8 cellular contexts compared by ENCODE assay signal in genomic region chr20:63741676-63742380, GRCh38. TPM values are rescaled to one million over a fixed set of nuclear protein-coding genes. Genes with fewer than 3 reads are reported as not detected.
DNase-seq lines count a peak whose midpoint lies in the region; ATAC-seq and TF ChIP-seq lines count a peak whose summit lies in the region.
"Had no signal": no experiment of that assay in that cellular context is flagged by ENCODE, and none has a peak within 500 bp of the region (broad histone marks: within the 10 kb centered on the region; RNA-seq: fewer than 3 reads in every experiment).

No MANE protein-coding gene starts in this region.

- peak overlapping the region in 8 of 11 experiments; percentile 75 to 90 (median 82); a peak in 14 of 22 replicates for H3K9ac ChIP-seq in BLaER1 treated with 17β-estradiol and CSF1 and Interleukin-3, amounts not matched to agents 10 nM and 100 nM
- H3K9ac ChIP-seq in adipocyte (ENCODE audit: low read length): peak overlapping the region; percentile 91

- peaks cover 2% of the 10 kb centered on the region for H3K36me3 Mint-ChIP-seq in mesothelial cell of epicardium
- H3K36me3 Mint-ChIP-seq: IgD-negative memory B cell had no signal

- H3K27ac Mint-ChIP-seq in mesothelial cell of epicardium: peak overlapping the region; percentile 21

- TF ChIP-seq CTCF in mesothelial cell of epicardium (IDR thresholded peaks at IDR 0.05; ENCODE audit: unreplicated experiment): no peak

- H3K27ac ChIP-seq in BLaER1 treated with 17β-estradiol and CSF1 and Interleukin-3, amounts not matched to agents 10 nM and 100 nM: peak overlapping the region in 8 of 11 experiments; percentile 73 to 85 (median 80); a peak in 15 of 22 replicates

- no peaks in the 10 kb centered on the region for H3K9me3 ChIP-seq in BLaER1 treated with 17β-estradiol and CSF1 and Interleukin-3, amounts not matched to agents 10 nM and 100 nM (replicated peaks in 1 of 11)
- H3K9me3 ChIP-seq in adipocyte (ENCODE audit: control insufficient read depth, low read length): no peaks in the 10 kb centered on the region

- peaks cover 32 to 58% (median 47%) of the 10 kb centered on the region in 10 experiments for H3K4me1 ChIP-seq in BLaER1 treated with 17β-estradiol and CSF1 and Interleukin-3, amounts not matched to agents 10 nM and 100 nM
- H3K4me1 ChIP-seq in adipocyte (ENCODE audit: control insufficient read depth, insufficient read depth, low read length): peaks cover 24% of the 10 kb centered on the region

- peak overlapping the region; percentile 93 to 100 (median 98); a peak in 20 of 22 replicates for H3K4me2 ChIP-seq in BLaER1 treated with 17β-estradiol and CSF1 and Interleukin-3, amounts not matched to agents 10 nM and 100 nM

- H3K27me3 Mint-ChIP-seq in mesothelial cell of epicardium (ENCODE audit: low read depth): no peaks in the 10 kb centered on the region
- H3K27me3 Mint-ChIP-seq: IgD-negative memory B cell had no signal

- DNase-seq in adipocyte (ENCODE audit: low read depth): no peak
- DNase-seq in mesothelial cell of epicardium (ENCODE audit: low spot score in 2 of 2, unreplicated experiment in 2 of 2): no peak
- DNase-seq: activated CD4-positive, alpha-beta T cell treated with anti-CD3 and anti-CD28 coated beads, Interleukin-2, amount 50 U/mL, for 1 hour had no signal

- no peaks in the 10 kb centered on the region for H3K9me3 Mint-ChIP-seq in mesothelial cell of epicardium
- H3K9me3 Mint-ChIP-seq: IgD-negative memory B cell had no signal

- no peaks in the 10 kb centered on the region for H3K4me1 Mint-ChIP-seq in mesothelial cell of epicardium
- H3K4me1 Mint-ChIP-seq: IgD-negative memory B cell had no signal

- peaks cover 0 to 18% (median 0%) of the 10 kb centered on the region in 11 experiments; a peak in 7 of 22 replicates for H3K27me3 ChIP-seq in BLaER1 treated with 17β-estradiol and CSF1 and Interleukin-3, amounts not matched to agents 10 nM and 100 nM
- no peaks in the 10 kb centered on the region for H3K27me3 ChIP-seq in adipocyte (replicated peaks; ENCODE audit: control insufficient read depth, insufficient read depth, low read length)

- peaks cover 6 to 26% (median 19%) of the 10 kb centered on the region in 11 experiments; a peak in 18 of 22 replicates for H3K36me3 ChIP-seq in BLaER1 treated with 17β-estradiol and CSF1 and Interleukin-3, amounts not matched to agents 10 nM and 100 nM
- H3K36me3 ChIP-seq in adipocyte (ENCODE audit: control insufficient read depth, insufficient read depth, low read length, severe bottlenecking): peaks cover 19% of the 10 kb centered on the region

- H3K4me3 ChIP-seq in BLaER1 treated with 17β-estradiol and CSF1 and Interleukin-3, amounts not matched to agents 10 nM and 100 nM: peak overlapping the region in 5 of 10 experiments; percentile 67 to 85 (median 74); a peak in 9 of 20 replicates
- peak overlapping the region; percentile 79 for H3K4me3 ChIP-seq in adipocyte (ENCODE audit: low read length)

- ATAC-seq in HG03439 (IDR thresholded peaks at IDR 0.05; ENCODE audit: unreplicated experiment) (no peak), GM18858 (IDR thresholded peaks at IDR 0.05; ENCODE audit: unreplicated experiment) (no peak), HG02798 (IDR thresholded peaks at IDR 0.05; ENCODE audit: poor library complexity, unreplicated experiment) (no peak)

- H3K4me3 Mint-ChIP-seq in mesothelial cell of epicardium: peak overlapping the region; percentile 70

- peaks cover 16 to 54% (median 30%) of the 10 kb centered on the region in 11 experiments for H4K20me1 ChIP-seq in BLaER1 treated with 17β-estradiol and CSF1 and Interleukin-3, amounts not matched to agents 10 nM and 100 nM

RNA-seq across cellular contexts. Expression of gene SLC2A4RG, which starts 2.3 kb away (rescaled TPM):
- total RNA-seq in mesothelial cell of epicardium: 114 to 122 TPM (median 122 TPM) in 3 replicates

RNA-seq across cellular contexts. Expression of gene LIME1, which starts 5.4 kb away (rescaled TPM):
- total RNA-seq in mesothelial cell of epicardium: 13.8 to 18.4 TPM (median 16.5 TPM) in 3 replicates

RNA-seq across cellular contexts. Expression of gene ZGPAT, which starts 34.0 kb away (rescaled TPM):
- total RNA-seq in mesothelial cell of epicardium: 31.3 to 36.6 TPM (median 34.6 TPM) in 3 replicates

RNA-seq across cellular contexts. Expression of gene ARFRP1, which starts 34.1 kb away (rescaled TPM):
- total RNA-seq in mesothelial cell of epicardium: 45.3 to 47.2 TPM (median 46.1 TPM) in 3 replicates

RNA-seq across cellular contexts. Expression of gene TNFRSF6B, which starts 45.4 kb away (rescaled TPM):
- total RNA-seq in mesothelial cell of epicardium: 1.6 TPM in 1 of 3 replicates, not detected in the others
